Comparison of ENCODE assay signal across 8 cellular contexts in genomic region chrX:132216283-132216682, GRCh38. TPM values are rescaled to one million over a fixed set of nuclear protein-coding genes. Genes with fewer than 3 reads are reported as not detected.
DNase-seq lines count a peak whose midpoint lies in the region; ATAC-seq and TF ChIP-seq lines count a peak whose summit lies in the region.

No MANE protein-coding gene starts in this region.

- no peak overlapping the region for H4K5ac ChIP-seq in H9 (ENCODE audit: insufficient read length, low read depth, low read length)

- H3K23me2 ChIP-seq in H9 (ENCODE audit: insufficient read length, low read depth, low read length, poor library complexity, severe bottlenecking) = peaks cover 7% of the 10 kb centered on the region

- no peak overlapping the region for H3K23ac ChIP-seq in H9 (ENCODE audit: insufficient read length, low read depth, low read length)

- intact Hi-C loops in esophagus squamous epithelium (cut with DNase I) = no loop called here

- H3K36me3 Mint-ChIP-seq in H9 (ENCODE audit: insufficient read depth in 1 of 3, low read depth in 3 of 3) = peaks cover 15 to 32% (median 31%) of the 10 kb centered on the region in 3 experiments; a peak in 6 of 7 replicates

- POLR2A ChIA-PET in HEK293T (lab: Yijun Ruan, JAX) = no interaction called here

- no peaks in the 10 kb centered on the region for H4K20me1 ChIP-seq in H9 (ENCODE audit: control insufficient read depth, insufficient read depth, insufficient read length)

- H3K4me1 Mint-ChIP-seq in H9 = peaks cover 24 to 33% of the 10 kb centered on the region in 2 experiments

- H3K27me3 Mint-ChIP-seq in H9 (ENCODE audit: low read depth) = no peaks in the 10 kb centered on the region

- no peaks in the 10 kb centered on the region for H3K9me3 ChIP-seq in H9 (ENCODE audit: control insufficient read depth, low read depth, low read length)
- H3K9me3 ChIP-seq in RWPE2 (ENCODE audit: severe bottlenecking) = no peaks in the 10 kb centered on the region
- no peaks in the 10 kb centered on the region for H3K9me3 ChIP-seq in esophagus squamous epithelium
- no peaks in the 10 kb centered on the region for H3K9me3 ChIP-seq in skeletal muscle satellite cell (replicated peaks; ENCODE audit: low read length)

- H2BK120ac ChIP-seq in H9 (ENCODE audit: low read depth, low read length, poor library complexity, severe bottlenecking) = no peak overlapping the region

- no peak overlapping the region for H2AFZ ChIP-seq in H9 (ENCODE audit: low read length)

- no peak for TF ChIP-seq POLR2A in esophagus squamous epithelium (IDR thresholded peaks at IDR 0.05)

- DNase-seq in H9 = no peak
- no peak for DNase-seq in RWPE2 (ENCODE audit: low spot score)
- no peak for DNase-seq in esophagus squamous epithelium (lab: John Stamatoyannopoulos, UW)
- DNase-seq in GM03348 (ENCODE audit: low spot score) = no peak
- DNase-seq in HEK293T (ENCODE audit: extremely low spot score) = no peak
- DNase-seq in SK-N-DZ (ENCODE audit: low spot score) = no peak
- no peak for DNase-seq in amniotic stem cell (lab: John Stamatoyannopoulos, UW)

- H3K79me1 ChIP-seq in H9 (ENCODE audit: insufficient read depth, low read depth, low read length, poor library complexity, severe bottlenecking) = no peaks in the 10 kb centered on the region

- TF ChIP-seq CTCF in H9 (conservative IDR thresholded peaks at IDR 0.05) (no peak), RWPE2 (IDR thresholded peaks at IDR 0.05; ENCODE audit: poor library complexity, severe bottlenecking) (no peak), esophagus squamous epithelium (IDR thresholded peaks at IDR 0.05) (no peak)

- peak overlapping the region in 2 of 3 experiments; percentile 12 to 97; a peak in 1 of 7 replicates for H3K27ac Mint-ChIP-seq in H9

- peak overlapping the region; percentile 93 to 95 for H3K4me3 Mint-ChIP-seq in H9

- H3K18ac ChIP-seq in H9 (ENCODE audit: insufficient read length, low read depth, low read length) = no peak overlapping the region

- no peak for ATAC-seq in RWPE2 (ENCODE audit: low read depth)

- H3K9ac ChIP-seq in H9 (ENCODE audit: extremely low read depth, insufficient read length, low read length) = peak overlapping the region; percentile 73
- H3K9ac ChIP-seq in skeletal muscle satellite cell (ENCODE audit: low read depth, low read length) = peak overlapping the region; percentile 87

- no peak overlapping the region for H2BK20ac ChIP-seq in H9 (ENCODE audit: low read depth, low read length, poor library complexity, severe bottlenecking)

- no peak overlapping the region for H2BK15ac ChIP-seq in H9 (ENCODE audit: low read depth, low read length)

- no peaks in the 10 kb centered on the region for H3K4me1 ChIP-seq in H9 (ENCODE audit: insufficient read depth, low read length)
- no peaks in the 10 kb centered on the region for H3K4me1 ChIP-seq in RWPE2 (ENCODE audit: insufficient read depth, poor library complexity, severe bottlenecking)
- H3K4me1 ChIP-seq in esophagus squamous epithelium = peaks cover 0 to 44% (median 6%) of the 10 kb centered on the region in 3 donors
- H3K4me1 ChIP-seq in skeletal muscle satellite cell (ENCODE audit: control insufficient read depth, insufficient read depth, low read length) = peaks cover 3% of the 10 kb centered on the region

- H3T11ph ChIP-seq in H9 (ENCODE audit: low read length) = no peak overlapping the region

- H4K8ac ChIP-seq in H9 (replicated peaks; ENCODE audit: insufficient read length, low read depth, low read length) = no peak overlapping the region

- H3K79me2 ChIP-seq in H9 (ENCODE audit: insufficient read depth, low read length) = peaks cover 4% of the 10 kb centered on the region; the same call in 1 of the 2 replicates

- no peak overlapping the region for H3K27ac ChIP-seq in H9 (ENCODE audit: insufficient read length, low read depth, low read length)
- H3K27ac ChIP-seq in RWPE2 (ENCODE audit: poor library complexity, severe bottlenecking) = peak overlapping the region; percentile 80
- H3K27ac ChIP-seq in esophagus squamous epithelium = peak overlapping the region; percentile 93 to 99 (median 98)

- no peaks in the 10 kb centered on the region for H3K9me3 Mint-ChIP-seq in H9

- WGBS in H9 (ENCODE audit: extremely low coverage, insufficient read length, low lambda C conversion rate) = no CpG with 5 or more reads among the region's 8 CpGs
- WGBS in esophagus squamous epithelium, 2 donors = 3 to 24% methylated on average over 7 to 8 of the region's 8 CpGs

- H2BK12ac ChIP-seq in H9 (ENCODE audit: insufficient read length, low read depth, low read length) = no peak overlapping the region

- no peak overlapping the region for H3K14ac ChIP-seq in H9 (ENCODE audit: insufficient read depth, low read length)

- CTCF ChIA-PET in HEK293T (lab: Yijun Ruan, JAX) = interaction anchor here (1.3 kb wide), 1 partner anchor 375 kb away, joined by 3 read pairs; no protein-coding TSS in a partner anchor

- no peak overlapping the region for H3K56ac ChIP-seq in H9 (ENCODE audit: insufficient read length, low read depth, low read length)

- peak overlapping the region; percentile 55 for H3K4me3 ChIP-seq in RWPE2 (ENCODE audit: severe bottlenecking)
- H3K4me3 ChIP-seq in esophagus squamous epithelium = peak overlapping the region; percentile 64 to 83 (median 77)
- peak overlapping the region; percentile 81 for H3K4me3 ChIP-seq in skeletal muscle satellite cell (ENCODE audit: low read length)

- H3K4me2 ChIP-seq in H9 (ENCODE audit: insufficient read depth, insufficient read length, low read length) (peak overlapping the region; percentile 75), skeletal muscle satellite cell (ENCODE audit: low read length) (peak overlapping the region; percentile 80)

- H3K27me3 ChIP-seq in H9 (ENCODE audit: insufficient read depth, low read length) = no peaks in the 10 kb centered on the region
- no peaks in the 10 kb centered on the region for H3K27me3 ChIP-seq in RWPE2 (ENCODE audit: insufficient read depth, poor library complexity, severe bottlenecking)
- no peaks in the 10 kb centered on the region for H3K27me3 ChIP-seq in esophagus squamous epithelium
- peaks cover 6% of the 10 kb centered on the region for H3K27me3 ChIP-seq in skeletal muscle satellite cell (ENCODE audit: control insufficient read depth, insufficient read depth, low read length)

- H4K91ac ChIP-seq in H9 (ENCODE audit: insufficient read length, low read depth, low read length) = no peak overlapping the region

- H3K36me3 ChIP-seq in RWPE2 (ENCODE audit: low read depth) (peaks cover 34% of the 10 kb centered on the region), esophagus squamous epithelium (peaks cover 0 to 15% (median 0%) of the 10 kb centered on the region in 3 donors), skeletal muscle satellite cell (ENCODE audit: insufficient read depth, low read length) (peaks cover 10% of the 10 kb centered on the region)

- no peak overlapping the region for H3K4ac ChIP-seq in H9 (ENCODE audit: low read depth, low read length)

- H2BK5ac ChIP-seq in H9 (ENCODE audit: insufficient read length, low read length) = no peak overlapping the region

- H2AK5ac ChIP-seq in H9 (ENCODE audit: insufficient read length, low read length) = no peak overlapping the region

TF ChIP-seq in HEK293T, 16 proteins besides CTCF, POLR2A, EP300 and RAD21:
- no peak; the same call in 1 of the 2 replicates for TF ChIP-seq PKNOX1 (IDR thresholded peaks at IDR 0.05)
- TF ChIP-seq LEF1 (IDR thresholded peaks at IDR 0.05; ENCODE audit: borderline replicate concordance) = no peak
- TF ChIP-seq SP1 (IDR thresholded peaks at IDR 0.05) = no peak
- TF ChIP-seq ZNF384 (IDR thresholded peaks at IDR 0.05) = no peak
- no peak for TF ChIP-seq HDGF (IDR thresholded peaks at IDR 0.05; ENCODE audit: borderline replicate concordance)
- no peak for TF ChIP-seq BHLHE40 (IDR thresholded peaks at IDR 0.05; ENCODE audit: borderline replicate concordance)
- no peak for TF ChIP-seq L3MBTL2 (conservative IDR thresholded peaks at IDR 0.05)
- TF ChIP-seq TARDBP (IDR thresholded peaks at IDR 0.05) = no peak
- no peak for TF ChIP-seq FOXM1 (IDR thresholded peaks at IDR 0.05; ENCODE audit: borderline replicate concordance)
- TF ChIP-seq SUZ12 (IDR thresholded peaks at IDR 0.05) = no peak
- no peak for TF ChIP-seq CTBP1 (IDR thresholded peaks at IDR 0.05; ENCODE audit: borderline replicate concordance)
- no peak for TF ChIP-seq FOXA1 (IDR thresholded peaks at IDR 0.05)
- TF ChIP-seq FOXK2 (IDR thresholded peaks at IDR 0.05) = no peak
- no peak for TF ChIP-seq ARNT (IDR thresholded peaks at IDR 0.05)
- no peak for TF ChIP-seq NFRKB (IDR thresholded peaks at IDR 0.05)
- no peak for TF ChIP-seq ELF4 (IDR thresholded peaks at IDR 0.05)

RNA-seq across cellular contexts. Expression of gene RAP2C, which starts 3.0 kb away (rescaled TPM):
- 52.7 and 59.0 TPM in 2 replicates for total RNA-seq in H9 (2021)
- 10 to 100 TPM; 13.8 to 25.0 (median 19.9) TPM for total RNA-seq in esophagus squamous epithelium
- total RNA-seq in skeletal muscle satellite cell (2012; rRNA removed) = 17.3 and 20.3 TPM in 2 replicates
- 13.9 and 14.2 TPM in 2 replicates for polyA plus RNA-seq in SK-N-DZ (2014; cell fraction: cytosol; rRNA removed)
- polyA plus RNA-seq in SK-N-DZ (2014; cell fraction: nucleus; rRNA removed) = 5.8 and 8.1 TPM in 2 replicates
